Comparison of ENCODE assay signal across 3 cellular contexts in the genomic region with DNA sequence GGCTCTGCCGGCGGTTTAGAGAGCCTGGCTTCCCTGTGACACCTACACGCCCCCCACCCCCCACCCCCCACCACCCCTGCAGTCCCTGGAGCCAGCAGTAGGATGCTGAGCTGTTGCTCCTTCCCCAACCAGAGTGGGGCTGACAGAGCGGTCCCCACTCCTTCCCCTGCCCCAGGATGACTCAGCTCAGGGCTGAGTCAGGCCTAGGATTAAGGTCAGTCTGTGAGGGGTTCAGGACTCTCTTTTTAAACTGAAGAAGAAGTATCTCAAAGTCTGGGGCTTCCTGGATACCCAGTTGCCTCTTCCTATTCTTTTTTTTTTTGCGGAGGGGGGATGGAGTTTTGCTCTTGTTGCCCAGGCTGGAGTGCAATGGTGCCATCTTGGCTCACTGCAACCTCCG.
TF ChIP-seq lines count a peak whose summit lies in the region.

No MANE protein-coding gene starts in this region.

TF ChIP-seq in GM23338, 12 proteins besides CTCF, POLR2A, EP300 and RAD21 (continues in another document):
- TF ChIP-seq JUNB (IDR thresholded peaks at IDR 0.05; ENCODE audit: unreplicated experiment) (no peak), CREB1 (CRISPR knock-in tag; IDR thresholded peaks at IDR 0.05; ENCODE audit: low read depth) (no peak), STAT1 (IDR thresholded peaks at IDR 0.05; ENCODE audit: unreplicated experiment) (no peak), POLR2AphosphoS5 (IDR thresholded peaks at IDR 0.05; ENCODE audit: low read depth) (no peak), NANOG (IDR thresholded peaks at IDR 0.05; ENCODE audit: borderline replicate concordance) (no peak), EZH2phosphoT487 (IDR thresholded peaks at IDR 0.05; ENCODE audit: unreplicated experiment) (no peak)
- TF ChIP-seq, protein P1, sequence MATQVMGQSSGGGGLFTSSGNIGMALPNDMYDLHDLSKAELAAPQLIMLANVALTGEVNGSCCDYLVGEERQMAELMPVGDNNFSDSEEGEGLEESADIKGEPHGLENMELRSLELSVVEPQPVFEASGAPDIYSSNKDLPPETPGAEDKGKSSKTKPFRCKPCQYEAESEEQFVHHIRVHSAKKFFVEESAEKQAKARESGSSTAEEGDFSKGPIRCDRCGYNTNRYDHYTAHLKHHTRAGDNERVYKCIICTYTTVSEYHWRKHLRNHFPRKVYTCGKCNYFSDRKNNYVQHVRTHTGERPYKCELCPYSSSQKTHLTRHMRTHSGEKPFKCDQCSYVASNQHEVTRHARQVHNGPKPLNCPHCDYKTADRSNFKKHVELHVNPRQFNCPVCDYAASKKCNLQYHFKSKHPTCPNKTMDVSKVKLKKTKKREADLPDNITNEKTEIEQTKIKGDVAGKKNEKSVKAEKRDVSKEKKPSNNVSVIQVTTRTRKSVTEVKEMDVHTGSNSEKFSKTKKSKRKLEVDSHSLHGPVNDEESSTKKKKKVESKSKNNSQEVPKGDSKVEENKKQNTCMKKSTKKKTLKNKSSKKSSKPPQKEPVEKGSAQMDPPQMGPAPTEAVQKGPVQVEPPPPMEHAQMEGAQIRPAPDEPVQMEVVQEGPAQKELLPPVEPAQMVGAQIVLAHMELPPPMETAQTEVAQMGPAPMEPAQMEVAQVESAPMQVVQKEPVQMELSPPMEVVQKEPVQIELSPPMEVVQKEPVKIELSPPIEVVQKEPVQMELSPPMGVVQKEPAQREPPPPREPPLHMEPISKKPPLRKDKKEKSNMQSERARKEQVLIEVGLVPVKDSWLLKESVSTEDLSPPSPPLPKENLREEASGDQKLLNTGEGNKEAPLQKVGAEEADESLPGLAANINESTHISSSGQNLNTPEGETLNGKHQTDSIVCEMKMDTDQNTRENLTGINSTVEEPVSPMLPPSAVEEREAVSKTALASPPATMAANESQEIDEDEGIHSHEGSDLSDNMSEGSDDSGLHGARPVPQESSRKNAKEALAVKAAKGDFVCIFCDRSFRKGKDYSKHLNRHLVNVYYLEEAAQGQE (IDR thresholded peaks at IDR 0.05; ENCODE audit: unreplicated experiment), result no peak
- TF ChIP-seq, protein P2, sequence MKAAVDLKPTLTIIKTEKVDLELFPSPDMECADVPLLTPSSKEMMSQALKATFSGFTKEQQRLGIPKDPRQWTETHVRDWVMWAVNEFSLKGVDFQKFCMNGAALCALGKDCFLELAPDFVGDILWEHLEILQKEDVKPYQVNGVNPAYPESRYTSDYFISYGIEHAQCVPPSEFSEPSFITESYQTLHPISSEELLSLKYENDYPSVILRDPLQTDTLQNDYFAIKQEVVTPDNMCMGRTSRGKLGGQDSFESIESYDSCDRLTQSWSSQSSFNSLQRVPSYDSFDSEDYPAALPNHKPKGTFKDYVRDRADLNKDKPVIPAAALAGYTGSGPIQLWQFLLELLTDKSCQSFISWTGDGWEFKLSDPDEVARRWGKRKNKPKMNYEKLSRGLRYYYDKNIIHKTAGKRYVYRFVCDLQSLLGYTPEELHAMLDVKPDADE (IDR thresholded peaks at IDR 0.05), result no peak

TF ChIP-seq in H1, 55 proteins besides CTCF, POLR2A, EP300 and RAD21:
- no peak for TF ChIP-seq CEBPB (IDR thresholded peaks at IDR 0.05; ENCODE audit: low read depth, low read length)
- TF ChIP-seq CHD2 (IDR thresholded peaks at IDR 0.05; ENCODE audit: low read length), result no peak
- no peak for TF ChIP-seq ZNF274 (IDR thresholded peaks at IDR 0.05; ENCODE audit: borderline replicate concordance, extremely low read depth, low read length)
- no peak for TF ChIP-seq SRF (IDR thresholded peaks at IDR 0.05; ENCODE audit: low read depth, low read length)
- no peak for TF ChIP-seq SIX5 (IDR thresholded peaks at IDR 0.05; ENCODE audit: low read depth, low read length)
- TF ChIP-seq BACH1 (IDR thresholded peaks at IDR 0.05; ENCODE audit: low read length), result peak; percentile 28; the same call in 1 of the 2 replicates
- TF ChIP-seq PHF8 (conservative IDR thresholded peaks at IDR 0.05; ENCODE audit: low read depth, low read length), result no peak

TF ChIP-seq in HEK293T, 16 proteins besides CTCF, POLR2A, EP300 and RAD21:
- TF ChIP-seq NFRKB (IDR thresholded peaks at IDR 0.05) (no peak), L3MBTL2 (conservative IDR thresholded peaks at IDR 0.05) (no peak), ELF4 (IDR thresholded peaks at IDR 0.05) (no peak), FOXM1 (IDR thresholded peaks at IDR 0.05; ENCODE audit: borderline replicate concordance) (no peak), FOXA1 (IDR thresholded peaks at IDR 0.05) (no peak), LEF1 (IDR thresholded peaks at IDR 0.05; ENCODE audit: borderline replicate concordance) (no peak), SUZ12 (IDR thresholded peaks at IDR 0.05) (no peak), HDGF (IDR thresholded peaks at IDR 0.05; ENCODE audit: borderline replicate concordance) (no peak), FOXK2 (IDR thresholded peaks at IDR 0.05) (no peak), BHLHE40 (IDR thresholded peaks at IDR 0.05; ENCODE audit: borderline replicate concordance) (no peak), TARDBP (IDR thresholded peaks at IDR 0.05) (no peak), CTBP1 (IDR thresholded peaks at IDR 0.05; ENCODE audit: borderline replicate concordance) (no peak)
- TF ChIP-seq, protein P3, sequence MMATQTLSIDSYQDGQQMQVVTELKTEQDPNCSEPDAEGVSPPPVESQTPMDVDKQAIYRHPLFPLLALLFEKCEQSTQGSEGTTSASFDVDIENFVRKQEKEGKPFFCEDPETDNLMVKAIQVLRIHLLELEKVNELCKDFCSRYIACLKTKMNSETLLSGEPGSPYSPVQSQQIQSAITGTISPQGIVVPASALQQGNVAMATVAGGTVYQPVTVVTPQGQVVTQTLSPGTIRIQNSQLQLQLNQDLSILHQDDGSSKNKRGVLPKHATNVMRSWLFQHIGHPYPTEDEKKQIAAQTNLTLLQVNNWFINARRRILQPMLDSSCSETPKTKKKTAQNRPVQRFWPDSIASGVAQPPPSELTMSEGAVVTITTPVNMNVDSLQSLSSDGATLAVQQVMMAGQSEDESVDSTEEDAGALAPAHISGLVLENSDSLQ (IDR thresholded peaks at IDR 0.05), result no peak
